8 cellular contexts compared by ENCODE assay signal in the genomic region with DNA sequence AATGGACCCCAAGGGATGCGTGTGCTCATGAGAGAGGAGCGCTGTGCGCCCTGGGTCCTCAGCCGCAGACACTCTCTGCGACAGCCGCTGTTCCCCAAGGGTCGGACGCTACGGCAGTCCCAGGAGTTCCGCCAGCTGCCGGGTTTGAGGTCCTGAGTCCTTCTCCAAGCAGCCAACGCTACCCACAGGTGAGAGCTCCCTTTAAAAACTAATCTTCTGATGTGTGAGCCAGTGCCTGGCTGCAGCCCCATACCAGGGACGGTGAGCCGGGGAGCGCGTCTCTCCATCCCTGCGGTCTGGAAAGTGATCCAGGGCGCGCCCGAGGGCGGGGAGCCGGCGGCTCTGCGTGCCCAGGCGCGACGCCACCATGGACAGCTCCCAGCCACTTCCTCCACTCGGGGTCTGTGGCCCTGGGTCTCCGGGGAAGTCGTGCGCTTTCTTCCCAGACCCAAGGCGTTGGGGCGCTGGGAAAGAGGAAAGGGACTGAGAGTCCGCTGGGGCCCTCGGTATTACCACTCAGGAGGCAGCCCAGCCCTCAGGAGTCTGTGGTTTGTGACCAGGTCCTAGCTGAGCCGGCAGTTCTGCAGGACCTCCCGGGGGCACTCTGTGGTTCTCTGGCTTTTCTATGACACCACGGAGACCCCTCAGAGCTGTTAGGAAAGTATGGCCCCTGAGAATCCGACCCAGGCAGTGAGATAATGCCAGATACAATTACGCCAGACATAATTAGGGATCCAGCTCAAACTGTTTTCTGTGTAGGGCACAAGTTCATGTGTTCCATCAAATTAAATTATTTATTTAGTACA. TPM values are rescaled to one million over a fixed set of nuclear protein-coding genes. Genes with fewer than 3 reads are reported as not detected.
DNase-seq lines count a peak whose midpoint lies in the region; ATAC-seq lines count a peak whose summit lies in the region.

No MANE protein-coding gene starts in this region.

- ATAC-seq in HG03520 (IDR thresholded peaks at IDR 0.05; ENCODE audit: unreplicated experiment) = no peak
- ATAC-seq in HG03457 (IDR thresholded peaks at IDR 0.05; ENCODE audit: unreplicated experiment) = no peak
- no peak for ATAC-seq in HG02970 (IDR thresholded peaks at IDR 0.05; ENCODE audit: low FRiP score, unreplicated experiment)

- DNase-seq in EH (ENCODE audit: low read depth) (peak; percentile 75), NCI-H2171 (lab: John Stamatoyannopoulos, UW) (peak; percentile 45), cerebellum (ENCODE audit: low spot score) (peak; percentile 46), lung microvascular endothelial cell (ENCODE audit: low read depth in 2 of 2) (peak; percentile 65 to 71), OCI-M1 (lab: John Stamatoyannopoulos, UW) (no peak)

RNA-seq across cellular contexts. Expression of a gene that starts 1.4 kb away (rescaled TPM):
- total RNA-seq in cerebellum (7.1 TPM), lung microvascular endothelial cell (under 0.01 and 0.22 TPM in 2 replicates)
